9 cellular contexts compared by ENCODE assay signal in the genomic region with DNA sequence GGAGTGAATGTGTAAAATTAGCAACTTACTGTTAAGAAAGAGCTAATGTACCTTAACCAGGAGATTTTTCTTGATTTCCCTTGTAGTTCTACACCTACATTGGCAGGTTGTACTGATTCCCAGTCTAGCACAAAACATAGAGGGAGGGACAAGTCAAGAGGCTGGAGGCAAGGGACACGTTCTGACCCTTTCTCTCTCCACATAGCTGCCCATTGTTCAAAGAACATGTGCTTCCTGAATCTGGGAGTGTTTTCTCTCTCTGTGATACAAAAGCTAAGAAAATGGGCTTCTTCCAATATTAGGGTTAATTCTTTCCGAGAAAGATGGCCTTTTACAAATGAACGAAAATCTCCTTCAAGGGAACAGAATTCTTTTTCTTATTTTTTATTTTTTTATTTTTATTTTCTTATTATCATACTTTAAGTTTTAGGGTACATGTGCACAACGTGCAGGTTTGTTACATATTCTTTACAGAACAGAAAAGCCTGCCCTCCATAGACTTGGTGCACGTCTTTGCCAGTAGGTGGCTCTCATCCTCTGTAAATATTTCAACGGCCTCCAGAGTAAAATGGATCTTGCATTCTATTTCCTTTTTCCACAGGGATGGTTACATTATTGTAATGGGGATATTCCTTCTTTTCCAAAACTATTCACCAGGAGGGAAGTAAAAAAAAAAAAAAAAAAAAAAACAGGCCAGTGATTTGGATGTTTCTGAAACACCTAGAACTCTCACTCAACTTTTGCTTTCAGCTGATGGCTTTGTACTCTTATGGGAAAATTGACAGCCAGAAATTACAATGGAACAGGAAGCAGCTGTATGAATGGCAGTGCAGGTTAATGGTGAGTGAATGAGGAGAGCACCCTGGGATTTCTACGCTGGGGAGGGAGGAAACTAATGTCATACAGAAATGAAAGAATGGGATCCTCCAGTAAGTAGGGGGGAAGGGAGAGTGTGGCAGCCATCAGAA. TPM values are rescaled to one million over a fixed set of nuclear protein-coding genes. Genes with fewer than 3 reads are reported as not detected.
A peak's percentile ranks its signal among the peaks of the same experiment; 100 is the strongest.
DNase-seq lines count a peak whose midpoint lies in the region; ATAC-seq and TF ChIP-seq lines count a peak whose summit lies in the region.
"Had no signal": no experiment of that assay in that cellular context is flagged by ENCODE, and none has a peak within 500 bp of the region (broad histone marks: within the 10 kb centered on the region; RNA-seq: fewer than 3 reads in every experiment).

No MANE protein-coding gene starts in this region.

- H3K4me3 Mint-ChIP-seq in effector memory CD8-positive, alpha-beta T cell: no peak overlapping the region

- no peaks in the 10 kb centered on the region for H3K27me3 ChIP-seq in KMS-11 (ENCODE audit: insufficient read depth, low read depth)
- no peaks in the 10 kb centered on the region for H3K27me3 ChIP-seq in SJCRH30

- H3K4me2 ChIP-seq in KMS-11: no peak overlapping the region

- DNase-seq in DMS53 (lab: John Stamatoyannopoulos, UW) (peak; percentile 72), SJCRH30 (peak; percentile 18 to 64), midbrain (lab: John Stamatoyannopoulos, UW) (peak; percentile 57), UCSD-AML1 (lab: John Stamatoyannopoulos, UW; ENCODE audit: unreplicated experiment) (no peak)
- peak; percentile 4 to 33 (median 16) for DNase-seq in effector memory CD8-positive, alpha-beta T cell

- peaks cover 8% of the 10 kb centered on the region for H3K36me3 Mint-ChIP-seq in effector memory CD8-positive, alpha-beta T cell (ENCODE audit: insufficient read depth)

- no peaks in the 10 kb centered on the region for H3K9me3 ChIP-seq in SJCRH30 (replicated peaks)

- peak; percentile 71 for ATAC-seq in GM19452 (IDR thresholded peaks at IDR 0.05; ENCODE audit: unreplicated experiment)
- ATAC-seq in effector memory CD8-positive, alpha-beta T cell (replicated peaks): peak; percentile 83
- ATAC-seq in GM21825 (IDR thresholded peaks at IDR 0.05; ENCODE audit: unreplicated experiment): no peak

- H3K9ac ChIP-seq in KMS-11: no peak overlapping the region

- H3K36me3 ChIP-seq in KMS-11 (ENCODE audit: insufficient read depth) (no peaks in the 10 kb centered on the region), SJCRH30 (no peaks in the 10 kb centered on the region)

- peak overlapping the region in 1 of 2 donors; percentile 32 for H3K27ac Mint-ChIP-seq in effector memory CD8-positive, alpha-beta T cell

- H3K79me2 ChIP-seq in KMS-11 (ENCODE audit: insufficient read depth, low read depth): no peaks in the 10 kb centered on the region

- peaks cover 5 to 6% of the 10 kb centered on the region in 2 donors for H3K27me3 Mint-ChIP-seq in effector memory CD8-positive, alpha-beta T cell

- TF ChIP-seq CTCF in KMS-11 (conservative IDR thresholded peaks at IDR 0.05; ENCODE audit: low read depth, low read length): peak; percentile 71; the same call in 1 of the 2 replicates

- H4K20me1 ChIP-seq in KMS-11 (ENCODE audit: insufficient read depth): no peaks in the 10 kb centered on the region

- H3K9me3 Mint-ChIP-seq in effector memory CD8-positive, alpha-beta T cell: no peaks in the 10 kb centered on the region

- no peak overlapping the region for H2AFZ ChIP-seq in KMS-11 (ENCODE audit: low read depth)

- H3K4me1 ChIP-seq in KMS-11 (ENCODE audit: low read depth, poor library complexity, severe bottlenecking): no peaks in the 10 kb centered on the region
- H3K4me1 ChIP-seq in SJCRH30: no peaks in the 10 kb centered on the region

- peaks cover 0 to 10% of the 10 kb centered on the region in 2 donors for H3K4me1 Mint-ChIP-seq in effector memory CD8-positive, alpha-beta T cell (ENCODE audit: low read depth in 2 of 2)

- H3K4me3 ChIP-seq in KMS-11 (IDR thresholded peaks at IDR 0.05; ENCODE audit: insufficient read depth, low read depth, low read length) (no peak overlapping the region), SJCRH30 (no peak overlapping the region)

- H3K27ac ChIP-seq in KMS-11 (no peak overlapping the region), SJCRH30 (no peak overlapping the region)

RNA-seq across cellular contexts. Expression of a gene that starts 13.1 kb away (rescaled TPM):
- total RNA-seq in SJCRH30 (2014; rRNA removed; shearing (Covaris generic)): not detected in 2 replicates
- total RNA-seq: activated CD8-positive, alpha-beta memory T cell treated with anti-CD3 and anti-CD28 coated beads for 36 hours had no signal

RNA-seq across cellular contexts. Expression of a gene that starts 17.0 kb away (rescaled TPM):
- total RNA-seq in SJCRH30 (2014; rRNA removed; shearing (Covaris generic)): 22.6 and 25.5 TPM in 2 replicates

RNA-seq across cellular contexts. Expression of a gene that starts 32.4 kb away (rescaled TPM):
- not detected in 2 replicates for total RNA-seq in SJCRH30 (2014; rRNA removed; shearing (Covaris generic))
- total RNA-seq: activated CD8-positive, alpha-beta memory T cell treated with anti-CD3 and anti-CD28 coated beads for 36 hours had no signal

RNA-seq across cellular contexts. Expression of a gene that starts 49.6 kb away (rescaled TPM):
- total RNA-seq in SJCRH30 (2014; rRNA removed; shearing (Covaris generic)): not detected in 2 replicates
- total RNA-seq: activated CD8-positive, alpha-beta memory T cell treated with anti-CD3 and anti-CD28 coated beads for 36 hours had no signal
